ENCODE assay signal across 1 cellular context in the genomic region with DNA sequence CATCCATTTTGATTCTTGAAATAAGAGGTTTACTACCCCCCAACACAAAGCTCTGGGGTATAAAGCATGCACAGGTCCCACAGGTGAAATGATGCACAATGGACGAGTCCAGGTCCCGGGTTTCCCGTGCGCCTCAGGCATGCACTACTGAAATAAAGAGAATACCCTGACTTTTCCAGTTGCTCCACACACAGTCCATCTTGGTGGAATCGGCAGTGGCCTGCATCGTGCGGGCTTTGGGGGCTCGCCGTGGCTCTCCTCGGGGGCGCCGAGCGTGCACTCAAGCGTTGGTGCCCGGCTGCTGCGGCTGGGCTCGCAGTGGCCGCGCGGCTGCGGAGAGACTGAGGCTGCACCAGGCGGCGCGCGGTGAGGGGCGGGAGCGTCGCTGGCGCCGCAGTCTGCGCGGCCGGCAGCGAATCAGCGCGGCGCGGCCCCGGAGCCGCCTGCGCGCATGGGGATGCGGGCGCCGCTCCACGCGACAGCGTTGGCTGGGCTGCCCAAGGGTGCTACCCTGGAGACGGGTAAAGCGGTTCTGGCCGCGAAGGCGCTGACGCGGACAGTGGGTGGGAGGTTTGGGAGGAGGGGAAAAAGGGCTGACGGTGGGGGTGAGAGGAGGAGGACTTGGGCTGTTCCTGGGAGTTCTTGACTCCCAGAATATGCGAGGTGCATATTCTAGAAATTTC.
TF ChIP-seq lines count a peak whose summit lies in the region.

No MANE protein-coding gene starts in this region.

TF ChIP-seq in GM12878, 131 proteins besides CTCF, POLR2A, EP300 and RAD21 (continued from another document):
- no peak for TF ChIP-seq IRF5 (IDR thresholded peaks at IDR 0.05; ENCODE audit: borderline replicate concordance)
TF ChIP-seq in GM12878: peak in this region for 0.
